In the genomic region with DNA sequence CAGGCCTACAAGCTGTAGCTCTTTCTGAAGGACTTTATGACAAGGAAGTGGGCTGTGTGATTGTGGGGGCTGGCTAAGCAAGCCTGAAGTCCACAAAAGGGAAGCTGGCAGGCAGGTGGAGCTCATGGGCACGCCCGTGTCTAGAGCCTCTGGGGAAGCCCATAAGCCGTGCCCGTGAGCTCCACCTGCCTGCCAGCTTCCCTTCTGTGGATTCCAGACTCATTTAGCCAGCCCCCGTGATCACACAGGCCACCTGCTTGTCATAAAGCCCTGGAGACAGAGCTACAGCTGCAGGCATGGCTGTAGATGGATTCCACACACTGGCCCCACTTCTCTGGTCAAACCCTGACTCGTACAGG, we compare ENCODE assay signal across 8 cellular contexts. TPM values are rescaled to one million over a fixed set of nuclear protein-coding genes. Genes with fewer than 3 reads are reported as not detected.
A peak's percentile ranks its signal among the peaks of the same experiment; 100 is the strongest.
DNase-seq lines count a peak whose midpoint lies in the region; ATAC-seq and TF ChIP-seq lines count a peak whose summit lies in the region.

No MANE protein-coding gene starts in this region.

- H3K27me3 ChIP-seq in CD4-positive, alpha-beta memory T cell (ENCODE audit: insufficient read depth, low read length), result no peaks in the 10 kb centered on the region
- no peaks in the 10 kb centered on the region for H3K27me3 ChIP-seq in muscle layer of duodenum (ENCODE audit: low read depth, low read length)

- peaks cover 36% of the 10 kb centered on the region for H3K4me1 ChIP-seq in CD4-positive, alpha-beta memory T cell (ENCODE audit: insufficient read depth, low read length)
- peaks cover 9 to 12% of the 10 kb centered on the region in 2 donors for H3K4me1 ChIP-seq in muscle layer of duodenum (ENCODE audit: control insufficient read depth in 1 of 2, insufficient read depth in 2 of 2, low read length in 2 of 2)

- no peaks in the 10 kb centered on the region for H3K9me3 Mint-ChIP-seq in CD4-positive, alpha-beta memory T cell
- H3K9me3 Mint-ChIP-seq in activated naive CD8-positive, alpha-beta T cell treated with anti-CD3 and anti-CD28 coated beads, Interleukin-2, amount 10 ng/mL, durations not matched to agents 7 days and 5 days, result no peaks in the 10 kb centered on the region

- intact Hi-C loops in CD4-positive, alpha-beta memory T cell (cut with micrococcal nuclease), result loop anchor here (1.0 kb wide), 4 partner anchors 11 to 46 kb away; a partner anchor contains a TSS
- intact Hi-C loops in lower leg skin (cut with DNase I; ENCODE audit: low total_unique reads), result no loop called here

- WGBS in lower leg skin, 2 donors, result 51 to 52% methylated on average over 6 of the region's 6 CpGs

- no peaks in the 10 kb centered on the region for H3K9me3 ChIP-seq in CD4-positive, alpha-beta memory T cell (ENCODE audit: control insufficient read depth in 1 of 2, low read length in 2 of 2)
- no peaks in the 10 kb centered on the region for H3K9me3 ChIP-seq in KOPT-K1 (ENCODE audit: insufficient read depth, low read length, poor library complexity, severe bottlenecking)
- H3K9me3 ChIP-seq in SK-N-MC (ENCODE audit: low read depth, low read length), result no peaks in the 10 kb centered on the region
- no peaks in the 10 kb centered on the region for H3K9me3 ChIP-seq in muscle layer of duodenum (ENCODE audit: control insufficient read depth in 1 of 2, low read length in 2 of 2)

- no peak for TF ChIP-seq POLR2A in lower leg skin (IDR thresholded peaks at IDR 0.05)

- CTCF ChIA-PET in CD4-positive, alpha-beta memory T cell (lab: Charles Lee; ENCODE audit: partially characterized antibody), result interaction anchor here (0.6 to 6.5 kb wide), 33 partner anchors 10 to 399 kb away, joined by 3 to 191 read pairs (median 5); a partner anchor contains a TSS

- peak overlapping the region; percentile 85 to 99 (median 94) for H3K27ac Mint-ChIP-seq in CD4-positive, alpha-beta memory T cell
- H3K27ac Mint-ChIP-seq in activated naive CD8-positive, alpha-beta T cell treated with anti-CD3 and anti-CD28 coated beads, Interleukin-2, amount 10 ng/mL, durations not matched to agents 7 days and 5 days, result peak overlapping the region; percentile 90

- peak overlapping the region; percentile 41 to 54 for H3K4me3 ChIP-seq in CD4-positive, alpha-beta memory T cell (ENCODE audit: low read length in 2 of 2)
- no peak overlapping the region for H3K4me3 ChIP-seq in SK-N-MC
- H3K4me3 ChIP-seq in muscle layer of duodenum (ENCODE audit: low read depth in 1 of 2, low read length in 2 of 2), result no peak overlapping the region
- H3K4me3 ChIP-seq in lower leg skin (ENCODE audit: low read depth, poor library complexity, severe bottlenecking), result no peak overlapping the region

- POLR2A ChIA-PET in CD4-positive, alpha-beta memory T cell (lab: Charles Lee; ENCODE audit: partially characterized antibody), result interaction anchor here (0.5 to 7.7 kb wide), 28 partner anchors 10 to 424 kb away, joined by 3 to 150 read pairs (median 8); a partner anchor contains a TSS
- POLR2A ChIA-PET in activated naive CD8-positive, alpha-beta T cell treated with anti-CD3 and anti-CD28 coated beads, Interleukin-2, amount 10 ng/mL, durations not matched to agents 7 days and 5 days (lab: Charles Lee), result interaction anchor here (0.6 to 4.6 kb wide), 20 partner anchors 10 to 302 kb away, joined by 3 to 87 read pairs (median 9); a partner anchor contains a TSS

- no peaks in the 10 kb centered on the region for H3K27me3 Mint-ChIP-seq in CD4-positive, alpha-beta memory T cell
- no peaks in the 10 kb centered on the region for H3K27me3 Mint-ChIP-seq in activated naive CD8-positive, alpha-beta T cell treated with anti-CD3 and anti-CD28 coated beads, Interleukin-2, amount 10 ng/mL, durations not matched to agents 7 days and 5 days

- no peaks in the 10 kb centered on the region for H3K36me3 ChIP-seq in CD4-positive, alpha-beta memory T cell (ENCODE audit: insufficient read depth, low read length)
- H3K36me3 ChIP-seq in KOPT-K1 (ENCODE audit: insufficient read depth, low read length) (no peaks in the 10 kb centered on the region), SK-N-MC (ENCODE audit: insufficient read depth, low read length) (no peaks in the 10 kb centered on the region), muscle layer of duodenum (ENCODE audit: control insufficient read depth in 1 of 2, insufficient read depth in 2 of 2, low read length in 2 of 2) (no peaks in the 10 kb centered on the region)

- no peaks in the 10 kb centered on the region for H3K36me3 Mint-ChIP-seq in CD4-positive, alpha-beta memory T cell
- H3K36me3 Mint-ChIP-seq in activated naive CD8-positive, alpha-beta T cell treated with anti-CD3 and anti-CD28 coated beads, Interleukin-2, amount 10 ng/mL, durations not matched to agents 7 days and 5 days, result no peaks in the 10 kb centered on the region

- no peak overlapping the region for H3K9ac ChIP-seq in SK-N-MC (ENCODE audit: insufficient read length)

- H3K4me3 Mint-ChIP-seq in CD4-positive, alpha-beta memory T cell, result peak overlapping the region; percentile 54 to 89 (median 83)
- H3K4me3 Mint-ChIP-seq in activated naive CD8-positive, alpha-beta T cell treated with anti-CD3 and anti-CD28 coated beads, Interleukin-2, amount 10 ng/mL, durations not matched to agents 7 days and 5 days, result peak overlapping the region; percentile 61

- peaks cover 32 to 54% (median 44%) of the 10 kb centered on the region in 4 donors for H3K4me1 Mint-ChIP-seq in CD4-positive, alpha-beta memory T cell
- H3K4me1 Mint-ChIP-seq in activated naive CD8-positive, alpha-beta T cell treated with anti-CD3 and anti-CD28 coated beads, Interleukin-2, amount 10 ng/mL, durations not matched to agents 7 days and 5 days, result peaks cover 29% of the 10 kb centered on the region

- no peak for TF ChIP-seq CTCF in lower leg skin (IDR thresholded peaks at IDR 0.05)

- peak; percentile 91 for ATAC-seq in activated naive CD8-positive, alpha-beta T cell treated with anti-CD3 and anti-CD28 coated beads, Interleukin-2, amount 10 ng/mL, durations not matched to agents 7 days and 5 days (ENCODE audit: low read depth)
- no peak for ATAC-seq in GM21367 (IDR thresholded peaks at IDR 0.05; ENCODE audit: unreplicated experiment)

- H3K27ac ChIP-seq in CD4-positive, alpha-beta memory T cell (ENCODE audit: low read depth, low read length), result peak overlapping the region; percentile 64
- H3K27ac ChIP-seq in KOPT-K1 (ENCODE audit: low read depth, low read length, poor library complexity, severe bottlenecking) (peak overlapping the region; percentile 80), SK-N-MC (peak overlapping the region; percentile 13), muscle layer of duodenum (ENCODE audit: low read length) (peak overlapping the region; percentile 78)

- peak; percentile 54 to 74 (median 59) for DNase-seq in CD4-positive, alpha-beta memory T cell
- no peak for DNase-seq in SK-N-MC (ENCODE audit: low read depth, low spot score)
- DNase-seq in activated naive CD8-positive, alpha-beta T cell treated with anti-CD3 and anti-CD28 coated beads, Interleukin-2, amount 10 ng/mL, durations not matched to agents 7 days and 5 days, result peak; percentile 68
- no peak for DNase-seq in cortex of kidney (lab: John Stamatoyannopoulos, UW)
- DNase-seq in lower leg skin (ENCODE audit: low spot score in 2 of 2), result no peak

RNA-seq across cellular contexts. Expression of a gene that starts 15.2 kb away (rescaled TPM):
- total RNA-seq in CD4-positive, alpha-beta memory T cell, result not detected
- not detected for polyA plus RNA-seq in CD4-positive, alpha-beta memory T cell
- total RNA-seq in activated naive CD8-positive, alpha-beta T cell treated with anti-CD3 and anti-CD28 coated beads, Interleukin-2, amount 10 ng/mL, durations not matched to agents 7 days and 5 days, result under 1 TPM; 0.14 to 0.23 TPM
- 1 to 10 TPM in 3 of 4 donors, under 1 TPM in 1; 0.80 to 3.0 (median 2.2) TPM for total RNA-seq in lower leg skin

RNA-seq across cellular contexts. Expression of a gene that starts 22.5 kb away (rescaled TPM):
- under 1 TPM in 1 of 2 experiments, not detected in 1; 0.38 TPM for total RNA-seq in CD4-positive, alpha-beta memory T cell
- under 1 TPM in 1 of 2 donors, not detected in 1; 0.47 TPM for polyA plus RNA-seq in CD4-positive, alpha-beta memory T cell
- under 1 TPM in 1 of 2 experiments, not detected in 1; 0.22 TPM for total RNA-seq in activated naive CD8-positive, alpha-beta T cell treated with anti-CD3 and anti-CD28 coated beads, Interleukin-2, amount 10 ng/mL, durations not matched to agents 7 days and 5 days
- under 1 TPM; 0.19 to 0.59 (median 0.25) TPM for total RNA-seq in lower leg skin

RNA-seq across cellular contexts. Expression of a gene that starts 44.2 kb away (rescaled TPM):
- not detected for total RNA-seq in CD4-positive, alpha-beta memory T cell
- polyA plus RNA-seq in CD4-positive, alpha-beta memory T cell, result not detected
- not detected for total RNA-seq in activated naive CD8-positive, alpha-beta T cell treated with anti-CD3 and anti-CD28 coated beads, Interleukin-2, amount 10 ng/mL, durations not matched to agents 7 days and 5 days
- total RNA-seq in lower leg skin, result not detected

Comparison
In these comparisons a context has a peak if more than half of its experiments do, and no peak if none do; other contexts are left out.
1. DNase-seq: peak in CD4-positive, alpha-beta memory T cell (5 of 5) and activated naive CD8-positive, alpha-beta T cell treated with anti-CD3 and anti-CD28 coated beads, Interleukin-2, amount 10 ng/mL, durations not matched to agents 7 days and 5 days (single experiment); none in SK-N-MC (single experiment), cortex of kidney (single experiment) and lower leg skin (0 of 2).
2. H3K27ac ChIP-seq: peak in every context shown above with its lines; median percentile 80 in KOPT-K1; 78 in muscle layer of duodenum; 64 in CD4-positive, alpha-beta memory T cell; 13 in SK-N-MC.
3. H3K4me3 ChIP-seq: peak in CD4-positive, alpha-beta memory T cell (2 of 2); none in SK-N-MC (single experiment), muscle layer of duodenum (0 of 2) and lower leg skin (single experiment).